2 cellular contexts compared by ENCODE assay signal in genomic region chr10:50577681-50578350, GRCh38.
A peak's percentile ranks its signal among the peaks of the same experiment; 100 is the strongest.
TF ChIP-seq lines count a peak whose summit lies in the region.

No MANE protein-coding gene starts in this region.

TF ChIP-seq in liver, 16 proteins besides CTCF, POLR2A, EP300 and RAD21 (continued from another document):
- TF ChIP-seq, protein P1, sequence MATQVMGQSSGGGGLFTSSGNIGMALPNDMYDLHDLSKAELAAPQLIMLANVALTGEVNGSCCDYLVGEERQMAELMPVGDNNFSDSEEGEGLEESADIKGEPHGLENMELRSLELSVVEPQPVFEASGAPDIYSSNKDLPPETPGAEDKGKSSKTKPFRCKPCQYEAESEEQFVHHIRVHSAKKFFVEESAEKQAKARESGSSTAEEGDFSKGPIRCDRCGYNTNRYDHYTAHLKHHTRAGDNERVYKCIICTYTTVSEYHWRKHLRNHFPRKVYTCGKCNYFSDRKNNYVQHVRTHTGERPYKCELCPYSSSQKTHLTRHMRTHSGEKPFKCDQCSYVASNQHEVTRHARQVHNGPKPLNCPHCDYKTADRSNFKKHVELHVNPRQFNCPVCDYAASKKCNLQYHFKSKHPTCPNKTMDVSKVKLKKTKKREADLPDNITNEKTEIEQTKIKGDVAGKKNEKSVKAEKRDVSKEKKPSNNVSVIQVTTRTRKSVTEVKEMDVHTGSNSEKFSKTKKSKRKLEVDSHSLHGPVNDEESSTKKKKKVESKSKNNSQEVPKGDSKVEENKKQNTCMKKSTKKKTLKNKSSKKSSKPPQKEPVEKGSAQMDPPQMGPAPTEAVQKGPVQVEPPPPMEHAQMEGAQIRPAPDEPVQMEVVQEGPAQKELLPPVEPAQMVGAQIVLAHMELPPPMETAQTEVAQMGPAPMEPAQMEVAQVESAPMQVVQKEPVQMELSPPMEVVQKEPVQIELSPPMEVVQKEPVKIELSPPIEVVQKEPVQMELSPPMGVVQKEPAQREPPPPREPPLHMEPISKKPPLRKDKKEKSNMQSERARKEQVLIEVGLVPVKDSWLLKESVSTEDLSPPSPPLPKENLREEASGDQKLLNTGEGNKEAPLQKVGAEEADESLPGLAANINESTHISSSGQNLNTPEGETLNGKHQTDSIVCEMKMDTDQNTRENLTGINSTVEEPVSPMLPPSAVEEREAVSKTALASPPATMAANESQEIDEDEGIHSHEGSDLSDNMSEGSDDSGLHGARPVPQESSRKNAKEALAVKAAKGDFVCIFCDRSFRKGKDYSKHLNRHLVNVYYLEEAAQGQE (IDR thresholded peaks at IDR 0.05), result no peak
- peak; percentile 70 for TF ChIP-seq NR2F2 (IDR thresholded peaks at IDR 0.05)
- TF ChIP-seq HNF4G (IDR thresholded peaks at IDR 0.05), result no peak
- TF ChIP-seq ATF3 (IDR thresholded peaks at IDR 0.05), result no peak
- no peak for TF ChIP-seq TAF1 (conservative IDR thresholded peaks at IDR 0.05)
- no peak for TF ChIP-seq ZBTB33 (IDR thresholded peaks at IDR 0.05)
- no peak for TF ChIP-seq YY1 (IDR thresholded peaks at IDR 0.05)
- TF ChIP-seq, protein P2, sequence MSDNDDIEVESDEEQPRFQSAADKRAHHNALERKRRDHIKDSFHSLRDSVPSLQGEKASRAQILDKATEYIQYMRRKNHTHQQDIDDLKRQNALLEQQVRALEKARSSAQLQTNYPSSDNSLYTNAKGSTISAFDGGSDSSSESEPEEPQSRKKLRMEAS (IDR thresholded peaks at IDR 0.05), result peak; percentile 17
- no peak for TF ChIP-seq RXRA (IDR thresholded peaks at IDR 0.05)
- TF ChIP-seq FOXA2 (IDR thresholded peaks at IDR 0.05), result no peak
- no peak for TF ChIP-seq EGR1 (IDR thresholded peaks at IDR 0.05; ENCODE audit: low read depth in 2 of 2)
- no peak for TF ChIP-seq SP1 (IDR thresholded peaks at IDR 0.05)
- no peak for TF ChIP-seq JUND (IDR thresholded peaks at IDR 0.05)
- no peak for TF ChIP-seq GABPA (IDR thresholded peaks at IDR 0.05 in 1 of 2, conservative IDR thresholded peaks at IDR 0.05 in 1 of 2)
TF ChIP-seq in liver: peak in this region for 2.

TF ChIP-seq in HepG2, 621 proteins besides CTCF, POLR2A, EP300 and RAD21 (continued from another document):
- TF ChIP-seq, protein P3, sequence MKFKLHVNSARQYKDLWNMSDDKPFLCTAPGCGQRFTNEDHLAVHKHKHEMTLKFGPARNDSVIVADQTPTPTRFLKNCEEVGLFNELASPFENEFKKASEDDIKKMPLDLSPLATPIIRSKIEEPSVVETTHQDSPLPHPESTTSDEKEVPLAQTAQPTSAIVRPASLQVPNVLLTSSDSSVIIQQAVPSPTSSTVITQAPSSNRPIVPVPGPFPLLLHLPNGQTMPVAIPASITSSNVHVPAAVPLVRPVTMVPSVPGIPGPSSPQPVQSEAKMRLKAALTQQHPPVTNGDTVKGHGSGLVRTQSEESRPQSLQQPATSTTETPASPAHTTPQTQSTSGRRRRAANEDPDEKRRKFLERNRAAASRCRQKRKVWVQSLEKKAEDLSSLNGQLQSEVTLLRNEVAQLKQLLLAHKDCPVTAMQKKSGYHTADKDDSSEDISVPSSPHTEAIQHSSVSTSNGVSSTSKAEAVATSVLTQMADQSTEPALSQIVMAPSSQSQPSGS (CRISPR knock-in tag; IDR thresholded peaks at IDR 0.05), result no peak
- TF ChIP-seq, protein P4, sequence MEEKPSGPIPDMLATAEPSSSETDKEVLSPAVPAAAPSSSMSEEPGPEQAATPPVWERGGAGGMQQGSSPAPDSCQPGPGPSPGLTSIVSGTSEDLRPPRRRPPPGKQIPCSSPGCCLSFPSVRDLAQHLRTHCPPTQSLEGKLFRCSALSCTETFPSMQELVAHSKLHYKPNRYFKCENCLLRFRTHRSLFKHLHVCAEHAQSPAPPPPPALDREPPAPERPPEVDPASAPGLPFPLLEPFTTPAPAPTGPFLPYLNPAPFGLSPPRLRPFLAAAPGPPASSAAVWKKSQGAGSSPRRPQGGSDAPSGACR (CRISPR knock-in tag; IDR thresholded peaks at IDR 0.05), result no peak
- no peak for TF ChIP-seq GTF2F1 (IDR thresholded peaks at IDR 0.05; ENCODE audit: low read length)
- no peak for TF ChIP-seq NONO (IDR thresholded peaks at IDR 0.05)
- no peak for TF ChIP-seq NONO (CRISPR knock-in tag; conservative IDR thresholded peaks at IDR 0.05)
- no peak for TF ChIP-seq ZNF441 (CRISPR knock-in tag; IDR thresholded peaks at IDR 0.05; ENCODE audit: borderline replicate concordance)
- TF ChIP-seq, protein P5, sequence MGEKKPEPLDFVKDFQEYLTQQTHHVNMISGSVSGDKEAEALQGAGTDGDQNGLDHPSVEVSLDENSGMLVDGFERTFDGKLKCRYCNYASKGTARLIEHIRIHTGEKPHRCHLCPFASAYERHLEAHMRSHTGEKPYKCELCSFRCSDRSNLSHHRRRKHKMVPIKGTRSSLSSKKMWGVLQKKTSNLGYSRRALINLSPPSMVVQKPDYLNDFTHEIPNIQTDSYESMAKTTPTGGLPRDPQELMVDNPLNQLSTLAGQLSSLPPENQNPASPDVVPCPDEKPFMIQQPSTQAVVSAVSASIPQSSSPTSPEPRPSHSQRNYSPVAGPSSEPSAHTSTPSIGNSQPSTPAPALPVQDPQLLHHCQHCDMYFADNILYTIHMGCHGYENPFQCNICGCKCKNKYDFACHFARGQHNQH (CRISPR knock-in tag; IDR thresholded peaks at IDR 0.05), result no peak
- TF ChIP-seq ZNF839 (CRISPR knock-in tag; IDR thresholded peaks at IDR 0.05; ENCODE audit: borderline replicate concordance), result no peak
